Comparison of ENCODE assay signal across 10 cellular contexts in the genomic region with DNA sequence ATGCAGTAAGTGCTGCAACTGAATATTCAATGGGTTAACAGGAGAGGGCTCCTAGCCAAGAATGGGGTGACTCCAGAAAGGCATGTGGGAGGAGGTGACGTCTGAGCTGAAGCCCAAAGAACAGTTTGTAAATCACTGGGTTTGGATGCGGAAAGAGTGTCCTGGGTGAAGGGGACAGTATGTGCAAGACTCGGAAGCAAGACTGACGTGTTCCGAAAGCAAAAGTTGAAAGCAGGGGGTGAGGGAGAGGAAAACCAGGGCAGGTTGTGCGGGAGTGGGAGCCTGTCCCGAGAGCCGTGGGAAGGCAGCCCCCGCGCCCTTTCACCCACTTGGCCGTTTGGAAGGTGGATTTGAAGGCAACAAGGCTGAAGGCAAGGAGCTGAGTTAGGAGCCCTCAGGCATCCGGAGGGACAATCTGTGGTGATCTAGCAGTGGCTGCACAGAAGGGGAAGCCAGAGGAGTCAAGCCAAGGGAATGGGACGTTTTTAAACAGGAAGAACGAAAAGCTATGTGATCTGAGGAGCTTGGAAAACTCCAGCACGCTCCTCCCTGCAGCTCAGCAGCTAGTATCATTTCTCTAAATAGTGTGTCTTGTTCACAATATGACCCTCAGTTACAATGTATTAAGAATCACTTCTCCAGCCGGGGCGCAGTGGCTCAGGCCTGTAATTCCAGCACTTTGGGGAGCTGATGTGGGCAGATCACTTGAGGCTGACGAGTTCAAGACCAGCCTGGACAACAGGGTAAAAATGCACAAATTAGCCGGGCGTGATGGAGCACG. TPM values are rescaled to one million over a fixed set of nuclear protein-coding genes. Genes with fewer than 3 reads are reported as not detected.
DNase-seq lines count a peak whose midpoint lies in the region; ATAC-seq and TF ChIP-seq lines count a peak whose summit lies in the region.
"Had no signal": no experiment of that assay in that cellular context is flagged by ENCODE, and none has a peak within 500 bp of the region (broad histone marks: within the 10 kb centered on the region; RNA-seq: fewer than 3 reads in every experiment).

No MANE protein-coding gene starts in this region.

- H3K36me3 Mint-ChIP-seq in osteocyte (ENCODE audit: unreplicated experiment), result no peaks in the 10 kb centered on the region
- H3K36me3 Mint-ChIP-seq: CD14-positive monocyte had no signal

- H3K79me2 ChIP-seq in smooth muscle cell (ENCODE audit: low read depth), result no peaks in the 10 kb centered on the region

- H3K4me2 ChIP-seq in smooth muscle cell, result no peak overlapping the region

- H3K4me3 Mint-ChIP-seq in osteocyte (ENCODE audit: unreplicated experiment), result no peak overlapping the region

- 65% methylated on average over 19 of the region's 21 CpGs for WGBS in smooth muscle cell (ENCODE audit: low lambda C conversion rate)

- peak overlapping the region; percentile 43 for H3K27ac Mint-ChIP-seq in osteocyte (ENCODE audit: unreplicated experiment)
- H3K27ac Mint-ChIP-seq: CD14-positive monocyte had no signal

- H3K9ac ChIP-seq in smooth muscle cell (ENCODE audit: low read depth), result no peak overlapping the region

- no peaks in the 10 kb centered on the region for H3K4me1 ChIP-seq in smooth muscle cell (ENCODE audit: low read depth)
- H3K4me1 ChIP-seq: HAP-1 had no signal

- H3K27me3 Mint-ChIP-seq in osteocyte (ENCODE audit: unreplicated experiment), result no peaks in the 10 kb centered on the region

- TF ChIP-seq CTCF in AG09309 (IDR thresholded peaks at IDR 0.05; ENCODE audit: control insufficient read depth, insufficient read depth, low read depth, low read length, missing control alignments) (no peak), osteocyte (IDR thresholded peaks at IDR 0.05) (no peak), smooth muscle cell (IDR thresholded peaks at IDR 0.05; ENCODE audit: borderline replicate concordance, insufficient read depth, poor library complexity, severe bottlenecking) (no peak)

- intact Hi-C loops in Right ventricle myocardium superior (cut with DNase I), result no loop called here

- H3K27ac ChIP-seq in angular gyrus (ENCODE audit: low read depth, low read length) (peak overlapping the region; percentile 86), smooth muscle cell (ENCODE audit: low read depth) (no peak overlapping the region)

- H3K36me3 ChIP-seq in smooth muscle cell (ENCODE audit: low read depth), result no peaks in the 10 kb centered on the region
- H3K36me3 ChIP-seq: HAP-1 had no signal

- H3K4me1 Mint-ChIP-seq in osteocyte (ENCODE audit: unreplicated experiment), result peaks cover 31% of the 10 kb centered on the region
- H3K4me1 Mint-ChIP-seq: CD14-positive monocyte had no signal

- H4K20me1 ChIP-seq in smooth muscle cell (ENCODE audit: low read depth), result no peaks in the 10 kb centered on the region

- DNase-seq in AG09309 (ENCODE audit: low read depth) (no peak), Right ventricle myocardium superior (peak; percentile 92), osteocyte (ENCODE audit: extremely low spot score, unreplicated experiment) (no peak), smooth muscle cell (lab: John Stamatoyannopoulos, UW; ENCODE audit: unreplicated experiment) (no peak), NCI-H446 treated with DMSO at 0.1 percent for 48 hours (lab: John Stamatoyannopoulos, UW) (no peak), NCI-H69 (lab: John Stamatoyannopoulos, UW) (no peak), NCI-H128 (lab: John Stamatoyannopoulos, UW; ENCODE audit: unreplicated experiment) (no peak)

- H3K9me3 Mint-ChIP-seq in osteocyte (ENCODE audit: unreplicated experiment), result no peaks in the 10 kb centered on the region

- no peak overlapping the region for H2AFZ ChIP-seq in smooth muscle cell (ENCODE audit: low read depth)

- H3K27me3 ChIP-seq in smooth muscle cell (ENCODE audit: low read depth), result no peaks in the 10 kb centered on the region

- H3F3A ChIP-seq in smooth muscle cell (ENCODE audit: low read depth), result no peaks in the 10 kb centered on the region

- H3K4me3 ChIP-seq in AG09309 (ENCODE audit: control insufficient read depth, low read depth, low read length) (peak overlapping the region; percentile 43), smooth muscle cell (no peak overlapping the region)
- H3K4me3 ChIP-seq: HAP-1 had no signal

- peak; percentile 89 for ATAC-seq in Right ventricle myocardium superior (ENCODE audit: poor library complexity)

- H3K9me3 ChIP-seq in smooth muscle cell (replicated peaks; ENCODE audit: low read depth), result no peaks in the 10 kb centered on the region
- H3K9me3 ChIP-seq: HAP-1 had no signal

RNA-seq across cellular contexts. Expression of a gene that starts 7.7 kb away (rescaled TPM):
- 2.5 TPM for total RNA-seq in Right ventricle myocardium superior
- total RNA-seq in osteocyte, result not detected in 2 replicates
- total RNA-seq in smooth muscle cell, result 0.22 and 0.31 TPM in 2 replicates
- 0.06 and 0.53 TPM in 2 replicates for polyA plus RNA-seq in smooth muscle cell

RNA-seq across cellular contexts. Expression of a gene that starts 57.5 kb away (rescaled TPM):
- total RNA-seq in Right ventricle myocardium superior (199 TPM), osteocyte (119 and 123 TPM in 2 replicates), smooth muscle cell (98.3 and 117 TPM in 2 replicates)
- 85.3 and 85.7 TPM in 2 replicates for polyA plus RNA-seq in smooth muscle cell
